8 cellular contexts compared by ENCODE assay signal in the genomic region with DNA sequence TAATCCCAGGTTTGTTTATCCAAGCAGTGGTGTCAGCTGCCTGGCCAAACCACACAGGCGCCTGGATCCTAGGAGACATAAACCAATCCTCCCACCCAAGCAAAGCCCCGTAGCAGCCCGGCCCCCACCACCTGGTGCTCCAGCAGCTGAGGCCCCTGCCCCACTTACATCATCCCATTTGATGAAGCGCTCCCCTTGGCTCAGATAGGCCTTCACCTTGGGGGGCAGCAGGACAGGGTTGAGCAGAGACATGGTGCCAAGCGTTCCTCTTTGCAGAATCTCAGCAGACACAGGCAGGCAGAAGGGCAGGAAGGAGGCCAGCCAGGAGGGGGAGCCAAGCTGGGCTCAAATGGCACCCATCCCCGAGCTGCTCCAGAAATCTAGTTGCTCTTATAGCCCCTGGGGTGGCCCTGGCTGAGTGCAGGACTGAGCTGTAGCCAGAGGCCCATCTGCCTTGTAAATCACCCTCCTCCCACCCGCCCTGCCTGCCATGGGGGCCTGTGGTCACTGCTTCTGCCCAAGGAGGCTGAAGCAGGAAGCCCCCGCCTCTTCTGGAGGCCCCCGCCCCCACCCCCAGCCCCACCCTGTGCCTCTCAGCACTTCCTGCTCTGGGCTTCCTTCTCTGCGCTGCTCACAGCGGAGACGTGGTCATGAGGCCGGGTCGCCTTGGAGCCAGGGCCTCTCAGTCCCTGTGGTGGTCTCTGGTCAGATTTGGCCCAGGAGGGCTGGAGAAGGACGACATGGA. TPM values are rescaled to one million over a fixed set of nuclear protein-coding genes. Genes with fewer than 3 reads are reported as not detected.
DNase-seq lines count a peak whose midpoint lies in the region; ATAC-seq and TF ChIP-seq lines count a peak whose summit lies in the region.

A gene with protein sequence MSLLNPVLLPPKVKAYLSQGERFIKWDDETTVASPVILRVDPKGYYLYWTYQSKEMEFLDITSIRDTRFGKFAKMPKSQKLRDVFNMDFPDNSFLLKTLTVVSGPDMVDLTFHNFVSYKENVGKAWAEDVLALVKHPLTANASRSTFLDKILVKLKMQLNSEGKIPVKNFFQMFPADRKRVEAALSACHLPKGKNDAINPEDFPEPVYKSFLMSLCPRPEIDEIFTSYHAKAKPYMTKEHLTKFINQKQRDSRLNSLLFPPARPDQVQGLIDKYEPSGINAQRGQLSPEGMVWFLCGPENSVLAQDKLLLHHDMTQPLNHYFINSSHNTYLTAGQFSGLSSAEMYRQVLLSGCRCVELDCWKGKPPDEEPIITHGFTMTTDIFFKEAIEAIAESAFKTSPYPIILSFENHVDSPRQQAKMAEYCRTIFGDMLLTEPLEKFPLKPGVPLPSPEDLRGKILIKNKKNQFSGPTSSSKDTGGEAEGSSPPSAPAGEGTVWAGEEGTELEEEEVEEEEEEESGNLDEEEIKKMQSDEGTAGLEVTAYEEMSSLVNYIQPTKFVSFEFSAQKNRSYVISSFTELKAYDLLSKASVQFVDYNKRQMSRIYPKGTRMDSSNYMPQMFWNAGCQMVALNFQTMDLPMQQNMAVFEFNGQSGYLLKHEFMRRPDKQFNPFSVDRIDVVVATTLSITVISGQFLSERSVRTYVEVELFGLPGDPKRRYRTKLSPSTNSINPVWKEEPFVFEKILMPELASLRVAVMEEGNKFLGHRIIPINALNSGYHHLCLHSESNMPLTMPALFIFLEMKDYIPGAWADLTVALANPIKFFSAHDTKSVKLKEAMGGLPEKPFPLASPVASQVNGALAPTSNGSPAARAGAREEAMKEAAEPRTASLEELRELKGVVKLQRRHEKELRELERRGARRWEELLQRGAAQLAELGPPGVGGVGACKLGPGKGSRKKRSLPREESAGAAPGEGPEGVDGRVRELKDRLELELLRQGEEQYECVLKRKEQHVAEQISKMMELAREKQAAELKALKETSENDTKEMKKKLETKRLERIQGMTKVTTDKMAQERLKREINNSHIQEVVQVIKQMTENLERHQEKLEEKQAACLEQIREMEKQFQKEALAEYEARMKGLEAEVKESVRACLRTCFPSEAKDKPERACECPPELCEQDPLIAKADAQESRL (minus strand): TSS at position 515 of the 745 bp plus-strand sequence. CDS start 263 bp downstream, at position 252.

- H3K36me3 ChIP-seq in kidney epithelial cell (ENCODE audit: control insufficient read depth, insufficient read depth, low read length) (no peaks in the 10 kb centered on the region), prostate gland (no peaks in the 10 kb centered on the region)

- no peak within 1 kb of the TSS for H3K4me3 ChIP-seq in kidney epithelial cell (ENCODE audit: low read depth, low read length)
- peak within 1 kb of the TSS in 1 of 2 donors; percentile 2 for H3K4me3 ChIP-seq in prostate gland

- H3K27ac ChIP-seq in prostate gland, result no peak within 1 kb of the TSS

- H3K36me3 Mint-ChIP-seq in activated naive CD4-positive, alpha-beta T cell treated with anti-CD3 and anti-CD28 coated beads, Interleukin-2, amount 10 ng/mL, durations not matched to agents 7 days and 5 days, result peaks cover 23% of the 10 kb centered on the region

- peak within 1 kb of the TSS; percentile 94 for H3K4me3 Mint-ChIP-seq in activated naive CD4-positive, alpha-beta T cell treated with anti-CD3 and anti-CD28 coated beads, Interleukin-2, amount 10 ng/mL, durations not matched to agents 7 days and 5 days

- 55% methylated on average over 10 of the region's 15 CpGs for WGBS in prostate gland

- no peaks in the 10 kb centered on the region for H3K4me1 ChIP-seq in prostate gland (replicated peaks)

- peaks cover 23% of the 10 kb centered on the region for H3K27me3 Mint-ChIP-seq in activated naive CD4-positive, alpha-beta T cell treated with anti-CD3 and anti-CD28 coated beads, Interleukin-2, amount 10 ng/mL, durations not matched to agents 7 days and 5 days

- peak; percentile 40 for ATAC-seq in GM18861 (IDR thresholded peaks at IDR 0.05; ENCODE audit: unreplicated experiment)
- ATAC-seq in HG03045 (IDR thresholded peaks at IDR 0.05; ENCODE audit: unreplicated experiment), result peak; percentile 36
- peak; percentile 9; the same call in 1 of the 3 replicates for ATAC-seq in SK-N-SH treated with all-trans-retinoic acid at 6 μM for 48 hours

- no peak for TF ChIP-seq POLR2A in prostate gland (IDR thresholded peaks at IDR 0.05)

- peaks cover 37% of the 10 kb centered on the region for H3K27me3 ChIP-seq in kidney epithelial cell (ENCODE audit: control insufficient read depth, insufficient read depth, low read length)
- H3K27me3 ChIP-seq in prostate gland (replicated peaks; ENCODE audit: insufficient read depth), result no peaks in the 10 kb centered on the region

- CTCF ChIA-PET in activated naive CD4-positive, alpha-beta T cell treated with anti-CD3 and anti-CD28 coated beads, Interleukin-2, amount 10 ng/mL, durations not matched to agents 7 days and 5 days (lab: Charles Lee), result interaction anchor here (0.7 to 21.9 kb wide), 15 partner anchors 9 to 267 kb away, joined by 3 to 425 read pairs (median 7); a partner anchor contains a TSS

- peaks cover 40% of the 10 kb centered on the region for H3K4me1 Mint-ChIP-seq in activated naive CD4-positive, alpha-beta T cell treated with anti-CD3 and anti-CD28 coated beads, Interleukin-2, amount 10 ng/mL, durations not matched to agents 7 days and 5 days

- H3K27ac Mint-ChIP-seq in activated naive CD4-positive, alpha-beta T cell treated with anti-CD3 and anti-CD28 coated beads, Interleukin-2, amount 10 ng/mL, durations not matched to agents 7 days and 5 days, result peak within 1 kb of the TSS; percentile 98

- no peaks in the 10 kb centered on the region for H3K9me3 Mint-ChIP-seq in activated naive CD4-positive, alpha-beta T cell treated with anti-CD3 and anti-CD28 coated beads, Interleukin-2, amount 10 ng/mL, durations not matched to agents 7 days and 5 days

- intact Hi-C loops in prostate gland (cut with DNase I), result no loop called here

- no peaks in the 10 kb centered on the region for H3K9me3 ChIP-seq in prostate gland

- DNase-seq in activated naive CD4-positive, alpha-beta T cell treated with anti-CD3 and anti-CD28 coated beads, Interleukin-2, amount 10 ng/mL, durations not matched to agents 7 days and 5 days, result peak; percentile 83
- DNase-seq in kidney epithelial cell (ENCODE audit: low read depth) (no peak), prostate gland (ENCODE audit: low spot score) (no peak), ecto neural progenitor cell (ENCODE audit: low spot score) (no peak)
- DNase-seq in stimulated activated CD8-positive, alpha-beta memory T cell treated with anti-CD3 and anti-CD28 coated beads, Interleukin-12 subunit alpha, Interleukin-12 subunit beta, amount 100 ng/mL, for 1 hour (ENCODE audit: low read depth), result peak; percentile 47

- TF ChIP-seq CTCF in kidney epithelial cell (IDR thresholded peaks at IDR 0.05; ENCODE audit: insufficient read depth, low read length, poor library complexity, severe bottlenecking) (peak; percentile 33), prostate gland (IDR thresholded peaks at IDR 0.05) (no peak)

TF ChIP-seq in SK-N-SH treated with all-trans-retinoic acid at 6 μM for 48 hours, 23 proteins besides CTCF, POLR2A, EP300 and RAD21 (continues in another document):
- TF ChIP-seq ZNF565 (CRISPR knock-in tag; conservative IDR thresholded peaks at IDR 0.05; ENCODE audit: low read depth) (no peak), ZNF70 (CRISPR knock-in tag; IDR thresholded peaks at IDR 0.05) (no peak), ISL1 (CRISPR knock-in tag; IDR thresholded peaks at IDR 0.05) (no peak), ZFP3 (CRISPR knock-in tag; IDR thresholded peaks at IDR 0.05) (no peak), RARB (CRISPR knock-in tag; IDR thresholded peaks at IDR 0.05) (no peak), PPARA (CRISPR knock-in tag; IDR thresholded peaks at IDR 0.05; ENCODE audit: borderline replicate concordance) (no peak), TOX (CRISPR knock-in tag; IDR thresholded peaks at IDR 0.05; ENCODE audit: borderline replicate concordance) (no peak), GLIS3 (CRISPR knock-in tag; IDR thresholded peaks at IDR 0.05) (no peak), ZFP30 (CRISPR knock-in tag; IDR thresholded peaks at IDR 0.05) (no peak), TCF4 (CRISPR knock-in tag; IDR thresholded peaks at IDR 0.05; ENCODE audit: borderline replicate concordance) (no peak), ARNTL (CRISPR knock-in tag; IDR thresholded peaks at IDR 0.05; ENCODE audit: borderline replicate concordance, low read depth) (no peak)
- TF ChIP-seq, protein P1, sequence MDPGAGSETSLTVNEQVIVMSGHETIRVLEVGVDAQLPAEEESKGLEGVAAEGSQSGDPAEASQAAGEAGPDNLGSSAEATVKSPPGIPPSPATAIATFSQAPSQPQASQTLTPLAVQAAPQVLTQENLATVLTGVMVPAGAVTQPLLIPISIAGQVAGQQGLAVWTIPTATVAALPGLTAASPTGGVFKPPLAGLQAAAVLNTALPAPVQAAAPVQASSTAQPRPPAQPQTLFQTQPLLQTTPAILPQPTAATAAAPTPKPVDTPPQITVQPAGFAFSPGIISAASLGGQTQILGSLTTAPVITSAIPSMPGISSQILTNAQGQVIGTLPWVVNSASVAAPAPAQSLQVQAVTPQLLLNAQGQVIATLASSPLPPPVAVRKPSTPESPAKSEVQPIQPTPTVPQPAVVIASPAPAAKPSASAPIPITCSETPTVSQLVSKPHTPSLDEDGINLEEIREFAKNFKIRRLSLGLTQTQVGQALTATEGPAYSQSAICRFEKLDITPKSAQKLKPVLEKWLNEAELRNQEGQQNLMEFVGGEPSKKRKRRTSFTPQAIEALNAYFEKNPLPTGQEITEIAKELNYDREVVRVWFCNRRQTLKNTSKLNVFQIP (CRISPR knock-in tag; IDR thresholded peaks at IDR 0.05; ENCODE audit: borderline replicate concordance, low read depth), result no peak
- TF ChIP-seq, protein P2, sequence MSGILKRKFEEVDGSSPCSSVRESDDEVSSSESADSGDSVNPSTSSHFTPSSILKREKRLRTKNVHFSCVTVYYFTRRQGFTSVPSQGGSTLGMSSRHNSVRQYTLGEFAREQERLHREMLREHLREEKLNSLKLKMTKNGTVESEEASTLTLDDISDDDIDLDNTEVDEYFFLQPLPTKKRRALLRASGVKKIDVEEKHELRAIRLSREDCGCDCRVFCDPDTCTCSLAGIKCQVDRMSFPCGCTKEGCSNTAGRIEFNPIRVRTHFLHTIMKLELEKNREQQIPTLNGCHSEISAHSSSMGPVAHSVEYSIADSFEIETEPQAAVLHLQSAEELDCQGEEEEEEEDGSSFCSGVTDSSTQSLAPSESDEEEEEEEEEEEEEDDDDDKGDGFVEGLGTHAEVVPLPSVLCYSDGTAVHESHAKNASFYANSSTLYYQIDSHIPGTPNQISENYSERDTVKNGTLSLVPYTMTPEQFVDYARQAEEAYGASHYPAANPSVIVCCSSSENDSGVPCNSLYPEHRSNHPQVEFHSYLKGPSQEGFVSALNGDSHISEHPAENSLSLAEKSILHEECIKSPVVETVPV (CRISPR knock-in tag; IDR thresholded peaks at IDR 0.05), result no peak

RNA-seq across cellular contexts. Expression of the gene that starts here (rescaled TPM):
- total RNA-seq in kidney epithelial cell (0.68 and 1.5 TPM in 2 replicates), prostate gland (10 to 100 TPM in 1 of 2 donors, 1 to 10 TPM in 1; 1.5 to 13.0 TPM)

Comparison
In these comparisons a context has a peak if more than half of its experiments do, and no peak if none do; other contexts are left out.
1. DNase-seq: peak in activated naive CD4-positive, alpha-beta T cell treated with anti-CD3 and anti-CD28 coated beads, Interleukin-2, amount 10 ng/mL, durations not matched to agents 7 days and 5 days (single experiment) and stimulated activated CD8-positive, alpha-beta memory T cell treated with anti-CD3 and anti-CD28 coated beads, Interleukin-12 subunit alpha, Interleukin-12 subunit beta, amount 100 ng/mL, for 1 hour (single experiment); none in kidney epithelial cell (single experiment), prostate gland (single experiment) and ecto neural progenitor cell (single experiment).
2. Peak in every context shown above with its lines, with median percentiles within 50 percentile points of each other: ATAC-seq.